14 cellular contexts compared by ENCODE assay signal in the genomic region with DNA sequence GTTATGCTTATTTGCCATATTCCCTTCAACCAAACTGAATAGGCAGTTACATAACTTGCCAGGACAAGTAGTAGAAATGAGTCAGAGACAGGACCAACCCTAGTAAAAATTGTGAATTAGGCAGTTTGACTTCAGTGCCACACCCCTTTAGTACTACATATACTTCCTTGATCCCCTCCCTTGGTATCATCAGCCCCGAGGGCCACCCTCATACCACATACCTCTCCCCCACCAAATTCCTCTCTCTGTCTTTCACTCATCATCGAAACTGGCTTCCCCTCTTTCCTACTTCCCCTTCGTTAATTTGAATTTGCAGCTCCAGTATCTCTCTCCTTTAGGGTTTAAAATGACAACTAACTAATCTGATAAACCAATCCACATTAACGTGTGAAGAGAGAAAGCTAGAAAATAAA. TPM values are rescaled to one million over a fixed set of nuclear protein-coding genes. Genes with fewer than 3 reads are reported as not detected.
DNase-seq lines count a peak whose midpoint lies in the region; ATAC-seq and TF ChIP-seq lines count a peak whose summit lies in the region.
"Had no signal": no experiment of that assay in that cellular context is flagged by ENCODE, and none has a peak within 500 bp of the region (broad histone marks: within the 10 kb centered on the region; RNA-seq: fewer than 3 reads in every experiment).

No MANE protein-coding gene starts in this region.

- no peak overlapping the region for H3K4me2 ChIP-seq in neuronal stem cell (ENCODE audit: insufficient read depth, low read length, poor library complexity, severe bottlenecking)

- TF ChIP-seq EP300 in tibial nerve (IDR thresholded peaks at IDR 0.05), result no peak

- CTCF ChIA-PET in HEK293 (lab: Yijun Ruan, JAX), result interaction anchor here (1.5 kb wide), 1 partner anchor 87 kb away, joined by 4 read pairs; no protein-coding TSS in a partner anchor

- DNase-seq in SKM-1 (lab: John Stamatoyannopoulos, UW; ENCODE audit: unreplicated experiment), result peak; percentile 32
- DNase-seq in left ventricle myocardium inferior, result no peak
- no peak for DNase-seq in tibial nerve (ENCODE audit: low spot score in 2 of 2)
- DNase-seq in stimulated activated CD4-positive, alpha-beta T cell treated with anti-CD3 and anti-CD28 coated beads, Interleukin-1b, Interleukin-23, amount 100 ng/mL, for 48 hours, result no peak
- no peak for DNase-seq in neuronal stem cell (ENCODE audit: low spot score)
- no peak for DNase-seq in activated CD8-positive, alpha-beta memory T cell treated with anti-CD3 and anti-CD28 coated beads, Interleukin-2, amount 50 U/mL, for 4 hours
- no peak for DNase-seq in activated T-cell treated with anti-CD3 and anti-CD28 coated beads, Interleukin-2, amount 50 U/mL, for 72 hours
- DNase-seq: activated CD8-positive, alpha-beta memory T cell treated with anti-CD3 and anti-CD28 coated beads, Interleukin-2, amount 10 ng/mL, durations not matched to agents 7 days and 5 days; body of pancreas; DMS153; naive thymus-derived CD8-positive, alpha-beta T cell; NCI-H2029; stimulated activated CD4-positive, alpha-beta T cell treated with anti-CD3 and anti-CD28 coated beads, Interleukin-4, amount 100 ng/mL, for 24 hours had no signal

- H4K8ac ChIP-seq in neuronal stem cell (ENCODE audit: low read depth, low read length), result no peak overlapping the region

- intact Hi-C loops in left ventricle myocardium inferior (cut with micrococcal nuclease), result no loop called here

- peaks cover 16% of the 10 kb centered on the region for H3K27me3 Mint-ChIP-seq in activated T-cell treated with anti-CD3 and anti-CD28 coated beads, Interleukin-2, amount 50 U/mL, for 72 hours (ENCODE audit: low read depth)

- H3K79me1 ChIP-seq in neuronal stem cell (ENCODE audit: low read depth, low read length), result no peaks in the 10 kb centered on the region

- H3K4ac ChIP-seq in neuronal stem cell (ENCODE audit: low read length), result no peak overlapping the region

- H3K4me3 ChIP-seq in HEK293 (ENCODE audit: low read depth, low read length), result no peak overlapping the region
- peak overlapping the region; percentile 10 for H3K4me3 ChIP-seq in left ventricle myocardium inferior
- H3K4me3 ChIP-seq in tibial nerve, result peak overlapping the region in 1 of 4 donors; percentile 10
- no peak overlapping the region for H3K4me3 ChIP-seq in neuronal stem cell (ENCODE audit: low read length in 2 of 2)
- H3K4me3 ChIP-seq: body of pancreas had no signal

- no peak overlapping the region for H3K4me3 Mint-ChIP-seq in activated T-cell treated with anti-CD3 and anti-CD28 coated beads, Interleukin-2, amount 50 U/mL, for 72 hours
- H3K4me3 Mint-ChIP-seq: activated CD8-positive, alpha-beta memory T cell treated with anti-CD3 and anti-CD28 coated beads, Interleukin-2, amount 10 ng/mL, durations not matched to agents 7 days and 5 days; naive thymus-derived CD8-positive, alpha-beta T cell had no signal

- H3K27me3 ChIP-seq in left ventricle myocardium inferior (ENCODE audit: low read depth) (peaks cover 5% of the 10 kb centered on the region), tibial nerve (no peaks in the 10 kb centered on the region), neuronal stem cell (ENCODE audit: control insufficient read depth in 3 of 3, insufficient read depth in 3 of 3, low read depth in 1 of 3, low read length in 3 of 3) (no peaks in the 10 kb centered on the region)
- H3K27me3 ChIP-seq: body of pancreas had no signal

- no peak overlapping the region for H2BK15ac ChIP-seq in neuronal stem cell (ENCODE audit: low read length)

- H3K9me3 ChIP-seq in HEK293 (ENCODE audit: control insufficient read depth, insufficient read depth, low read depth, low read length) (no peaks in the 10 kb centered on the region), left ventricle myocardium inferior (replicated peaks) (no peaks in the 10 kb centered on the region), tibial nerve (no peaks in the 10 kb centered on the region), neuronal stem cell (replicated peaks in 1 of 2; ENCODE audit: control insufficient read depth in 2 of 2, insufficient read depth in 1 of 2, low read depth in 1 of 2, low read length in 2 of 2) (peaks cover 0 to 2% of the 10 kb centered on the region in 2 donors)
- H3K9me3 ChIP-seq: body of pancreas had no signal

- H3K27ac ChIP-seq in HEK293 (ENCODE audit: extremely low read depth, low read depth, low read length) (no peak overlapping the region), left ventricle myocardium inferior (replicated peaks) (peak overlapping the region; percentile 69), tibial nerve (peak overlapping the region; percentile 17 to 77 (median 67)), neuronal stem cell (replicated peaks; ENCODE audit: low read length) (no peak overlapping the region)

- TF ChIP-seq POLR2A in tibial nerve (IDR thresholded peaks at IDR 0.05), result no peak

- POLR2A ChIA-PET in HEK293 (lab: Yijun Ruan, JAX), result interaction anchor here (0.6 kb wide), 1 partner anchor 91 kb away, joined by 3 read pairs; no protein-coding TSS in a partner anchor

- no peaks in the 10 kb centered on the region for H3K9me3 Mint-ChIP-seq in activated T-cell treated with anti-CD3 and anti-CD28 coated beads, Interleukin-2, amount 50 U/mL, for 72 hours

- no peak overlapping the region for H4K91ac ChIP-seq in neuronal stem cell (ENCODE audit: low read depth, low read length, poor library complexity)

- H3K36me3 ChIP-seq in HEK293 (ENCODE audit: control insufficient read depth in 2 of 2, insufficient read depth in 1 of 2, low read length in 2 of 2), result no peaks in the 10 kb centered on the region
- no peaks in the 10 kb centered on the region for H3K36me3 ChIP-seq in left ventricle myocardium inferior
- H3K36me3 ChIP-seq in tibial nerve, result no peaks in the 10 kb centered on the region
- H3K36me3 ChIP-seq in neuronal stem cell (replicated peaks in 1 of 2; ENCODE audit: control insufficient read depth in 2 of 2, insufficient read depth in 2 of 2, low read length in 2 of 2), result no peaks in the 10 kb centered on the region

- H3K18ac ChIP-seq in neuronal stem cell (ENCODE audit: low read length), result no peak overlapping the region

- H2BK12ac ChIP-seq in neuronal stem cell (ENCODE audit: low read length), result no peak overlapping the region

- no peak for TF ChIP-seq CTCF in HEK293 (tag by site-specific recombination; IDR thresholded peaks at IDR 0.05)
- TF ChIP-seq CTCF in left ventricle myocardium inferior (IDR thresholded peaks at IDR 0.05; ENCODE audit: borderline replicate concordance), result no peak
- TF ChIP-seq CTCF in tibial nerve (IDR thresholded peaks at IDR 0.05), result no peak

- no peak overlapping the region for H3K14ac ChIP-seq in neuronal stem cell (ENCODE audit: low read length)

- no peak overlapping the region for H2AK5ac ChIP-seq in neuronal stem cell (ENCODE audit: low read depth, low read length)

- WGBS in tibial nerve, 2 donors, result 47 to 53% methylated on average over 4 of the region's 4 CpGs
- WGBS in neuronal stem cell (ENCODE audit: extremely low coverage in 2 of 2, insufficient read length in 2 of 2, insufficient replicate concordance in 1 of 2), 2 donors, result 100% methylated on average over 1 of the region's 4 CpGs; no CpG with 5 or more reads in 1 of the 2 donors

- no peak overlapping the region for H2AFZ ChIP-seq in neuronal stem cell (ENCODE audit: low read length)

- no peak overlapping the region for H3K27ac Mint-ChIP-seq in activated T-cell treated with anti-CD3 and anti-CD28 coated beads, Interleukin-2, amount 50 U/mL, for 72 hours
- H3K27ac Mint-ChIP-seq: activated CD8-positive, alpha-beta memory T cell treated with anti-CD3 and anti-CD28 coated beads, Interleukin-2, amount 10 ng/mL, durations not matched to agents 7 days and 5 days; naive thymus-derived CD8-positive, alpha-beta T cell had no signal

- no peaks in the 10 kb centered on the region for H3K4me1 Mint-ChIP-seq in activated T-cell treated with anti-CD3 and anti-CD28 coated beads, Interleukin-2, amount 50 U/mL, for 72 hours (ENCODE audit: low read depth)
- H3K4me1 Mint-ChIP-seq: activated CD8-positive, alpha-beta memory T cell treated with anti-CD3 and anti-CD28 coated beads, Interleukin-2, amount 10 ng/mL, durations not matched to agents 7 days and 5 days; naive thymus-derived CD8-positive, alpha-beta T cell had no signal

- no peak overlapping the region for H2BK5ac ChIP-seq in neuronal stem cell (ENCODE audit: low read length)

- ATAC-seq in activated T-cell treated with anti-CD3 and anti-CD28 coated beads, Interleukin-2, amount 50 U/mL, for 72 hours (replicated peaks in 1 of 2), result no peak
- ATAC-seq: activated CD8-positive, alpha-beta memory T cell treated with anti-CD3 and anti-CD28 coated beads, Interleukin-2, amount 10 ng/mL, durations not matched to agents 7 days and 5 days; body of pancreas; naive thymus-derived CD8-positive, alpha-beta T cell had no signal

- no peak overlapping the region for H3K23ac ChIP-seq in neuronal stem cell (ENCODE audit: low read depth, low read length, poor library complexity)

- H3K4me1 ChIP-seq in HEK293 (ENCODE audit: control insufficient read depth, insufficient read depth, low read length), result peaks cover 12% of the 10 kb centered on the region
- no peaks in the 10 kb centered on the region for H3K4me1 ChIP-seq in left ventricle myocardium inferior
- H3K4me1 ChIP-seq in tibial nerve, result peaks cover 0 to 41% (median 12%) of the 10 kb centered on the region in 4 donors
- H3K4me1 ChIP-seq in neuronal stem cell (ENCODE audit: control insufficient read depth in 2 of 2, insufficient read depth in 1 of 2, low read depth in 1 of 2, low read length in 2 of 2), result peaks cover 0 to 2% of the 10 kb centered on the region in 2 donors
- H3K4me1 ChIP-seq: body of pancreas had no signal

- H2BK120ac ChIP-seq in neuronal stem cell (ENCODE audit: low read depth, low read length), result no peak overlapping the region

- no peaks in the 10 kb centered on the region for H3K36me3 Mint-ChIP-seq in activated T-cell treated with anti-CD3 and anti-CD28 coated beads, Interleukin-2, amount 50 U/mL, for 72 hours (ENCODE audit: insufficient read depth in 2 of 2)
- H3K36me3 Mint-ChIP-seq: activated CD8-positive, alpha-beta memory T cell treated with anti-CD3 and anti-CD28 coated beads, Interleukin-2, amount 10 ng/mL, durations not matched to agents 7 days and 5 days; naive thymus-derived CD8-positive, alpha-beta T cell had no signal

- H3K9ac ChIP-seq in neuronal stem cell (ENCODE audit: low read depth, low read length, poor library complexity), result no peak overlapping the region

TF ChIP-seq in HEK293, 187 proteins besides CTCF, POLR2A, EP300 and RAD21 (continues in another document):
- TF ChIP-seq ZNF311 (tag by site-specific recombination; IDR thresholded peaks at IDR 0.05; ENCODE audit: borderline replicate concordance) (no peak), ZBTB17 (tag by site-specific recombination; IDR thresholded peaks at IDR 0.05) (peak; percentile 52), ZNF324 (tag by site-specific recombination; IDR thresholded peaks at IDR 0.05) (no peak), ZEB2 (tag by site-specific recombination; IDR thresholded peaks at IDR 0.05) (no peak), ZBTB8A (tag by site-specific recombination; IDR thresholded peaks at IDR 0.05) (no peak)

RNA-seq across cellular contexts. Expression of a gene that starts 7.9 kb away (rescaled TPM):
- 3.8 TPM for total RNA-seq in left ventricle myocardium inferior
- total RNA-seq in tibial nerve, result 100 to 1,000 TPM in 1 of 4 donors, 10 to 100 TPM in 3; 86.4 to 113 (median 92.6) TPM
- polyA plus RNA-seq in neuronal stem cell (2013, experiment 1 of 2), result 50.7 TPM
- 50.5 TPM for polyA plus RNA-seq in neuronal stem cell (2013, experiment 2 of 2)
- 1 to 10 TPM; 2.4 to 7.8 TPM for total RNA-seq in activated T-cell treated with anti-CD3 and anti-CD28 coated beads, Interleukin-2, amount 50 U/mL, for 72 hours
- total RNA-seq: naive thymus-derived CD8-positive, alpha-beta T cell had no signal
- polyA plus RNA-seq: naive thymus-derived CD8-positive, alpha-beta T cell had no signal

Comparison
In these comparisons a context has a peak if more than half of its experiments do, and no peak if none do; other contexts are left out.
1. H3K27ac ChIP-seq: peak in left ventricle myocardium inferior (single experiment) and tibial nerve (4 of 4); none in HEK293 (single experiment) and neuronal stem cell (single experiment).
2. RNA of a gene that starts 7.9 kb away (total RNA-seq): 86.4 to 113 TPM in tibial nerve; 2.4 to 7.8 TPM in activated T-cell treated with anti-CD3 and anti-CD28 coated beads, Interleukin-2, amount 50 U/mL, for 72 hours and 3.8 TPM in left ventricle myocardium inferior (single experiment); every median in the first group is over 4 times any median in the second.